In genomic region chr20:2101935-2102584, GRCh38 we compare ENCODE assay signal across 8 cellular contexts. TPM values are rescaled to one million over a fixed set of nuclear protein-coding genes. Genes with fewer than 3 reads are reported as not detected.
DNase-seq lines count a peak whose midpoint lies in the region; ATAC-seq and TF ChIP-seq lines count a peak whose summit lies in the region.

No MANE protein-coding gene starts in this region.

- peak overlapping the region; percentile 92 for H3K4me3 Mint-ChIP-seq in Caco-2 (ENCODE audit: unreplicated experiment)

- H3K36me3 ChIP-seq in Caco-2 (ENCODE audit: control insufficient read depth, insufficient read depth, low read length) = peaks cover 2% of the 10 kb centered on the region; the same call in 1 of the 2 replicates

- POLR2A ChIA-PET in Caco-2 (lab: Charles Lee) = interaction anchor here (0.6 kb wide), 1 partner anchor 363 kb away, joined by 8 read pairs; no protein-coding TSS in a partner anchor

- H3K9me3 ChIP-seq in Caco-2 = no peaks in the 10 kb centered on the region

- peak overlapping the region; percentile 99 for H3K27ac Mint-ChIP-seq in Caco-2 (ENCODE audit: unreplicated experiment)

- H3K27me3 Mint-ChIP-seq in Caco-2 (ENCODE audit: insufficient read depth, unreplicated experiment) = peaks cover 2% of the 10 kb centered on the region

- peak; percentile 94 to 97 for DNase-seq in Caco-2
- DNase-seq in HT1080 (ENCODE audit: low read depth) = peak; percentile 81
- peak; percentile 87 for DNase-seq in NK-92 treated with Interleukin-12 subunit alpha and Interleukin-12 subunit beta, amount 100 ng/mL, for 24 hours (lab: John Stamatoyannopoulos, UW)
- DNase-seq in activated CD8-positive, alpha-beta memory T cell treated with anti-CD3 and anti-CD28 coated beads for 4 hours (ENCODE audit: low read depth in 2 of 2) = peak; percentile 73 to 80
- DNase-seq in effector CD8-positive, alpha-beta T cell (lab: John Stamatoyannopoulos, UW) = peak; percentile 80
- peak; percentile 94 for DNase-seq in medulla oblongata (ENCODE audit: extremely low spot score)
- peak; percentile 77 to 82 (median 77) for DNase-seq in stimulated activated CD4-positive, alpha-beta T cell treated with anti-CD3 and anti-CD28 coated beads, TNF-alpha, amount 100 ng/mL, for 48 hours (ENCODE audit: low read depth in 3 of 3)

- peak; percentile 67 for ATAC-seq in GM21381 (IDR thresholded peaks at IDR 0.05; ENCODE audit: unreplicated experiment)

- no peaks in the 10 kb centered on the region for H3K9me3 Mint-ChIP-seq in Caco-2 (ENCODE audit: unreplicated experiment)

- no peaks in the 10 kb centered on the region for H3K27me3 ChIP-seq in Caco-2 (replicated peaks; ENCODE audit: control insufficient read depth, insufficient read depth, low read length)

- peaks cover 39% of the 10 kb centered on the region for H3K36me3 Mint-ChIP-seq in Caco-2 (ENCODE audit: insufficient read depth, unreplicated experiment)

- H3K4me1 ChIP-seq in Caco-2 = peaks cover 7% of the 10 kb centered on the region

- BruUV-seq in Caco-2 (replicated peaks; lab: Mats Ljungman, UMichigan) = no TSS peak

- CTCF ChIA-PET in Caco-2 (lab: Charles Lee) = interaction anchor here (1.5 kb wide), 1 partner anchor 9 kb away, joined by 5 read pairs; no protein-coding TSS in a partner anchor

- H3K4me3 ChIP-seq in Caco-2 (ENCODE audit: low read depth, low read length) = peak overlapping the region; percentile 90

- peaks cover 15% of the 10 kb centered on the region for H3K4me1 Mint-ChIP-seq in Caco-2 (ENCODE audit: low read depth, unreplicated experiment)

- intact Hi-C loops in Caco-2 (cut with micrococcal nuclease; ENCODE audit: unreplicated experiment) = loop anchor here (5.0 kb wide), 1 partner anchor 70 kb away; no protein-coding TSS in a partner anchor

- TF ChIP-seq CTCF in Caco-2 (IDR thresholded peaks at IDR 0.05; ENCODE audit: insufficient read depth in 1 of 2, low read depth in 1 of 2, low read length in 1 of 2, severe bottlenecking in 1 of 2, unreplicated experiment in 1 of 2) = no peak

RNA-seq across cellular contexts. Expression of gene STK35, which starts 0.4 kb away (rescaled TPM):
- 40.1 and 40.2 TPM in 2 replicates for total RNA-seq in Caco-2 (2022)
- 9.6 and 12.9 TPM in 2 replicates for total RNA-seq in HT1080 (2014; rRNA removed; shearing (Covaris generic))
- polyA plus RNA-seq in HT1080 (2015; cell fraction: cytosol; rRNA removed) = 11.0 and 11.5 TPM in 2 replicates
- polyA plus RNA-seq in HT1080 (2015; cell fraction: nucleus; rRNA removed) = 13.7 and 14.9 TPM in 2 replicates

Comparison
In these comparisons a context has a peak if more than half of its experiments do, and no peak if none do; other contexts are left out.
1. Peak in every context shown above with its lines: DNase-seq, ATAC-seq and H3K4me3 ChIP-seq.